8 cellular contexts compared by ENCODE assay signal in the genomic region with DNA sequence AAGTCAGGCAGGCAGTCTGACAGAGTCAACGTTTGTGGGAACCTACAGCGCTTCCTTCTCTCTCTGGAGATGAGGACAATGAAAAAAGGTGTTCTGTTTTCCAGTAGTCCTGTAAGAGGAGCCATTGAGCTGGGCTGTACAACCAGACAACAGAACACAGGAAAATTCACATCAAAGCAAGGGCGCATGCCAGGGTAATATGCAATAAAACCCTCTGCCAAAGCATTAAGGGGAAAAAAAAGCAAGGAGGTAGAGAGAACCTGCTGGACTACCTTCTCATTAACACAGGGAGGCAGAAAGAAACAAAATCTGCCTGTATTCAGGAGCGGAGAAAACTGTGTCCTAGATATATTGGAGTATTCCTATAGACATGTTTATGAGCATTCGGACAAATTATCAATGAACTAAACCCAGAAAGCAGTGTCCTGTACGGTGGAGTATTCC. TPM values are rescaled to one million over a fixed set of nuclear protein-coding genes. Genes with fewer than 3 reads are reported as not detected.
DNase-seq lines count a peak whose midpoint lies in the region; ATAC-seq and TF ChIP-seq lines count a peak whose summit lies in the region.

No MANE protein-coding gene starts in this region.

- peak overlapping the region; percentile 90 for H3K4me3 Mint-ChIP-seq in CD4-positive, alpha-beta T cell
- peak overlapping the region; percentile 91 for H3K4me3 Mint-ChIP-seq in GM23338
- peak overlapping the region; percentile 86 for H3K4me3 Mint-ChIP-seq in activated CD4-positive, alpha-beta memory T cell treated with anti-CD3 and anti-CD28 coated beads for 36 hours

- H3K27ac ChIP-seq in CD4-positive, alpha-beta T cell (ENCODE audit: low read depth, low read length): peak overlapping the region; percentile 4
- no peak overlapping the region for H3K27ac ChIP-seq in GM23338 (ENCODE audit: low read depth)
- H3K27ac ChIP-seq in foreskin keratinocyte: no peak overlapping the region

- DNase-seq in CD4-positive, alpha-beta T cell: peak in 2 of 10 experiments; percentile 23 to 27
- DNase-seq in GM23338 (ENCODE audit: low spot score) (peak; percentile 33), NCI-H2196 treated with DMSO at 0.1 percent for 48 hours (lab: John Stamatoyannopoulos, UW; ENCODE audit: unreplicated experiment) (peak; percentile 87), foreskin keratinocyte (peak; percentile 79 to 91), omental fat pad (ENCODE audit: low spot score) (no peak)
- DNase-seq in activated CD4-positive, alpha-beta memory T cell treated with anti-CD3 and anti-CD28 coated beads for 36 hours: peak; percentile 28

- POLR2A ChIA-PET in CD4-positive, alpha-beta T cell (lab: Charles Lee): interaction anchor here (2.2 to 2.5 kb wide), 2 partner anchors 24 to 71 kb away, joined by 8 to 14 read pairs; no protein-coding TSS in a partner anchor
- POLR2A ChIA-PET in activated CD4-positive, alpha-beta memory T cell treated with anti-CD3 and anti-CD28 coated beads for 36 hours (lab: Charles Lee): no interaction called here

- H3F3A ChIP-seq in GM23338 (replicated peaks; ENCODE audit: low read depth): peaks cover 16% of the 10 kb centered on the region; the same call in 1 of the 2 replicates

- peak overlapping the region; percentile 88 for H3K4me2 ChIP-seq in GM23338

- peak overlapping the region; percentile 84 for H3K4me3 ChIP-seq in GM23338

- 0 out of 2 replicates have a peak, but pooled peaks cover 12% of the 10 kb centered on the region for H4K20me1 ChIP-seq in GM23338 (replicated peaks; ENCODE audit: insufficient read depth)

- no peaks in the 10 kb centered on the region for H3K27me3 ChIP-seq in CD4-positive, alpha-beta T cell (ENCODE audit: control insufficient read depth, insufficient read depth, low read length)
- H3K27me3 ChIP-seq in GM23338 (ENCODE audit: insufficient read depth) (peaks cover 9% of the 10 kb centered on the region), foreskin keratinocyte (no peaks in the 10 kb centered on the region)

- H3K79me2 ChIP-seq in GM23338 (replicated peaks; ENCODE audit: insufficient read depth): peaks cover 41% of the 10 kb centered on the region

- H3K4me1 ChIP-seq in GM23338 (ENCODE audit: insufficient read depth) (peaks cover 36% of the 10 kb centered on the region), foreskin keratinocyte (peaks cover 10% of the 10 kb centered on the region)

- intact Hi-C loops in CD4-positive, alpha-beta T cell (cut with DNase I, micrococcal nuclease): loop anchor here (1.0 to 10.0 kb wide), 4 partner anchors 25 to 125 kb away; partner anchors contain the start of gene PANK2 (in 1 of the 2)
- intact Hi-C loops in activated CD4-positive, alpha-beta memory T cell treated with anti-CD3 and anti-CD28 coated beads for 36 hours (cut with micrococcal nuclease): loop anchor here (1.0 to 2.0 kb wide), 4 partner anchors 19 to 125 kb away; partner anchors contain the start of gene PANK2

- no peaks in the 10 kb centered on the region for H3K9me2 ChIP-seq in GM23338 (ENCODE audit: insufficient read depth)

- H3K36me3 ChIP-seq in GM23338 (ENCODE audit: insufficient read depth): no peaks in the 10 kb centered on the region

- CTCF ChIA-PET in CD4-positive, alpha-beta T cell (lab: Charles Lee): interaction anchor here (0.5 to 2.6 kb wide), 4 partner anchors 24 to 71 kb away, joined by 3 to 21 read pairs (median 4); no protein-coding TSS in a partner anchor
- CTCF ChIA-PET in activated CD4-positive, alpha-beta memory T cell treated with anti-CD3 and anti-CD28 coated beads for 36 hours (lab: Charles Lee): interaction anchor here (1.0 to 1.9 kb wide), 4 partner anchors 70 to 303 kb away, joined by 3 to 18 read pairs (median 4); no protein-coding TSS in a partner anchor

- H3K27me3 Mint-ChIP-seq in CD4-positive, alpha-beta T cell: no peaks in the 10 kb centered on the region
- H3K27me3 Mint-ChIP-seq in GM23338 (ENCODE audit: insufficient read depth, low read depth, poor library complexity): peaks cover 20% of the 10 kb centered on the region
- no peaks in the 10 kb centered on the region for H3K27me3 Mint-ChIP-seq in activated CD4-positive, alpha-beta memory T cell treated with anti-CD3 and anti-CD28 coated beads for 36 hours

- TF ChIP-seq CTCF in CD4-positive, alpha-beta T cell (IDR thresholded peaks at IDR 0.05): peak; percentile 71
- TF ChIP-seq CTCF in GM23338 (conservative IDR thresholded peaks at IDR 0.05; ENCODE audit: low read depth in 2 of 2) (peak; percentile 19 to 62; a peak in 3 of 4 replicates), foreskin keratinocyte (conservative IDR thresholded peaks at IDR 0.05) (peak; percentile 98), omental fat pad (IDR thresholded peaks at IDR 0.05) (no peak)

- H3K9me3 Mint-ChIP-seq in CD4-positive, alpha-beta T cell: no peaks in the 10 kb centered on the region
- no peaks in the 10 kb centered on the region; the same call in 1 of the 3 replicates for H3K9me3 Mint-ChIP-seq in GM23338
- no peaks in the 10 kb centered on the region for H3K9me3 Mint-ChIP-seq in activated CD4-positive, alpha-beta memory T cell treated with anti-CD3 and anti-CD28 coated beads for 36 hours

- peaks cover 9% of the 10 kb centered on the region for H3K36me3 Mint-ChIP-seq in CD4-positive, alpha-beta T cell (ENCODE audit: low read depth)
- no peaks in the 10 kb centered on the region for H3K36me3 Mint-ChIP-seq in GM23338 (ENCODE audit: low read depth)
- H3K36me3 Mint-ChIP-seq in activated CD4-positive, alpha-beta memory T cell treated with anti-CD3 and anti-CD28 coated beads for 36 hours: no peaks in the 10 kb centered on the region

- no peak overlapping the region for H2AFZ ChIP-seq in GM23338

- peak; percentile 33 for ATAC-seq in CD4-positive, alpha-beta T cell (ENCODE audit: poor library complexity)
- ATAC-seq in GM23338 (no peak; the same call in 2 of the 3 replicates), foreskin keratinocyte (peak; percentile 63), omental fat pad (ENCODE audit: low FRiP score) (peak; percentile 31), GM18867 (IDR thresholded peaks at IDR 0.05; ENCODE audit: unreplicated experiment) (no peak), HG03520 (IDR thresholded peaks at IDR 0.05; ENCODE audit: unreplicated experiment) (no peak)

- H3K9me3 ChIP-seq in CD4-positive, alpha-beta T cell (ENCODE audit: control insufficient read depth, low read length): no peaks in the 10 kb centered on the region

- peaks cover 37% of the 10 kb centered on the region for H3K4me1 Mint-ChIP-seq in CD4-positive, alpha-beta T cell (ENCODE audit: low read depth)
- H3K4me1 Mint-ChIP-seq in GM23338: peaks cover 44% of the 10 kb centered on the region
- peaks cover 36% of the 10 kb centered on the region for H3K4me1 Mint-ChIP-seq in activated CD4-positive, alpha-beta memory T cell treated with anti-CD3 and anti-CD28 coated beads for 36 hours (ENCODE audit: low read depth)

- H3K27ac Mint-ChIP-seq in CD4-positive, alpha-beta T cell: peak overlapping the region; percentile 79
- H3K27ac Mint-ChIP-seq in GM23338: no peak overlapping the region
- H3K27ac Mint-ChIP-seq in activated CD4-positive, alpha-beta memory T cell treated with anti-CD3 and anti-CD28 coated beads for 36 hours: no peak overlapping the region

TF ChIP-seq in GM23338, 12 proteins besides CTCF, POLR2A, EP300 and RAD21 (continues in another document):
- TF ChIP-seq EZH2 (IDR thresholded peaks at IDR 0.05; ENCODE audit: low read depth, unreplicated experiment) (no peak), REST (IDR thresholded peaks at IDR 0.05; ENCODE audit: unreplicated experiment) (no peak), STAT1 (IDR thresholded peaks at IDR 0.05; ENCODE audit: unreplicated experiment) (no peak), ZNF114 (CRISPR knock-in tag; IDR thresholded peaks at IDR 0.05) (no peak)

RNA-seq across cellular contexts. Expression of gene RNF24, which starts 1.3 kb away (rescaled TPM):
- total RNA-seq in CD4-positive, alpha-beta T cell: 1 to 10 TPM; 6.8 to 8.1 TPM
- total RNA-seq in GM23338 (2014; rRNA removed; shearing (Covaris generic)): 6.9 and 10.0 TPM in 2 replicates
- polyA plus RNA-seq in GM23338 (2016; fragmentation: Nextera tagmentation; extraction: Ambion mirVana): 10.2 and 10.3 TPM in 2 replicates
- total RNA-seq in activated CD4-positive, alpha-beta memory T cell treated with anti-CD3 and anti-CD28 coated beads for 36 hours: 10 to 100 TPM in 1 of 2 experiments, 1 to 10 TPM in 1; 9.9 to 11.6 TPM
- 7.7 and 11.4 TPM in 2 replicates for total RNA-seq in foreskin keratinocyte
- polyA plus RNA-seq in foreskin keratinocyte: 5.3 and 6.2 TPM in 2 replicates
- 10 to 100 TPM; 23.6 to 44.1 (median 28.1) TPM for total RNA-seq in omental fat pad

Comparison
In these comparisons a context has a peak if more than half of its experiments do, and no peak if none do; other contexts are left out.
1. ATAC-seq: peak in CD4-positive, alpha-beta T cell (single experiment), foreskin keratinocyte (single experiment) and omental fat pad (single experiment); none in GM23338 (single experiment), GM18867 (single experiment) and HG03520 (single experiment).
2. CTCF ChIP-seq: peak in CD4-positive, alpha-beta T cell (single experiment), GM23338 (2 of 2) and foreskin keratinocyte (single experiment); none in omental fat pad (0 of 3).
3. Peak in every context shown above with its lines, with median percentiles within 50 percentile points of each other: H3K4me3 Mint-ChIP-seq.